11 cellular contexts compared by ENCODE assay signal in genomic region chr3:129481783-129482332, GRCh38. TPM values are rescaled to one million over a fixed set of nuclear protein-coding genes. Genes with fewer than 3 reads are reported as not detected.
DNase-seq lines count a peak whose midpoint lies in the region; ATAC-seq lines count a peak whose summit lies in the region.
"Had no signal": no experiment of that assay in that cellular context is flagged by ENCODE, and none has a peak within 500 bp of the region (broad histone marks: within the 10 kb centered on the region; RNA-seq: fewer than 3 reads in every experiment).

No MANE protein-coding gene starts in this region.

- H3K27me3 Mint-ChIP-seq in activated T-cell treated with anti-CD3 and anti-CD28 coated beads, Interleukin-2, amount 50 U/mL, for 72 hours (ENCODE audit: low read depth), result no peaks in the 10 kb centered on the region
- H3K27me3 Mint-ChIP-seq: stimulated activated memory B cell treated with anti-CD40 and anti-IgM and Interleukin-4, amounts not matched to agents 10 μg/mL and 1 μg/mL and 100 μg/mL, for 72 hours had no signal

- no peaks in the 10 kb centered on the region for H3K9me3 Mint-ChIP-seq in activated T-cell treated with anti-CD3 and anti-CD28 coated beads, Interleukin-2, amount 50 U/mL, for 72 hours
- H3K9me3 Mint-ChIP-seq: stimulated activated memory B cell treated with anti-CD40 and anti-IgM and Interleukin-4, amounts not matched to agents 10 μg/mL and 1 μg/mL and 100 μg/mL, for 72 hours had no signal

- H3K27ac Mint-ChIP-seq in activated T-cell treated with anti-CD3 and anti-CD28 coated beads, Interleukin-2, amount 50 U/mL, for 72 hours, result peak overlapping the region; percentile 10
- H3K27ac Mint-ChIP-seq: stimulated activated memory B cell treated with anti-CD40 and anti-IgM and Interleukin-4, amounts not matched to agents 10 μg/mL and 1 μg/mL and 100 μg/mL, for 72 hours had no signal

- peak; percentile 78 to 90 for ATAC-seq in activated T-cell treated with anti-CD3 and anti-CD28 coated beads, Interleukin-2, amount 50 U/mL, for 72 hours (replicated peaks in 1 of 2)
- ATAC-seq in GM21619 (IDR thresholded peaks at IDR 0.05; ENCODE audit: unreplicated experiment), result no peak
- ATAC-seq: stimulated activated memory B cell treated with anti-CD40 and anti-IgM and Interleukin-4, amounts not matched to agents 10 μg/mL and 1 μg/mL and 100 μg/mL, for 72 hours had no signal

- peaks cover 0 to 3% of the 10 kb centered on the region in 2 donors for H3K36me3 Mint-ChIP-seq in activated T-cell treated with anti-CD3 and anti-CD28 coated beads, Interleukin-2, amount 50 U/mL, for 72 hours (ENCODE audit: insufficient read depth in 2 of 2)

- peak overlapping the region in 1 of 2 donors; percentile 9 for H3K4me3 Mint-ChIP-seq in activated T-cell treated with anti-CD3 and anti-CD28 coated beads, Interleukin-2, amount 50 U/mL, for 72 hours
- H3K4me3 Mint-ChIP-seq: stimulated activated memory B cell treated with anti-CD40 and anti-IgM and Interleukin-4, amounts not matched to agents 10 μg/mL and 1 μg/mL and 100 μg/mL, for 72 hours had no signal

- H3K4me1 Mint-ChIP-seq in activated T-cell treated with anti-CD3 and anti-CD28 coated beads, Interleukin-2, amount 50 U/mL, for 72 hours (ENCODE audit: low read depth), result peaks cover 9% of the 10 kb centered on the region
- H3K4me1 Mint-ChIP-seq: stimulated activated memory B cell treated with anti-CD40 and anti-IgM and Interleukin-4, amounts not matched to agents 10 μg/mL and 1 μg/mL and 100 μg/mL, for 72 hours had no signal

- DNase-seq in GM03348 (ENCODE audit: low spot score), result peak; percentile 63
- DNase-seq in activated T-cell treated with anti-CD3 and anti-CD28 coated beads, Interleukin-2, amount 50 U/mL, for 72 hours, result peak; percentile 16 to 40
- DNase-seq in fibroblast of the conjunctiva (ENCODE audit: low read depth), result peak; percentile 43
- DNase-seq in stimulated activated CD4-positive, alpha-beta T cell treated with anti-CD3 and anti-CD28 coated beads, Interleukin-12 subunit alpha, Interleukin-12 subunit beta, amount 100 ng/mL, for 4 hours, result peak; percentile 8
- DNase-seq in RPMI8226, result no peak
- no peak for DNase-seq in NCI-H1930 (lab: John Stamatoyannopoulos, UW)
- no peak for DNase-seq in DMS 273 (lab: John Stamatoyannopoulos, UW; ENCODE audit: unreplicated experiment)
- DNase-seq: DMS153 had no signal

RNA-seq across cellular contexts. Expression of gene IFT122, which starts 41.8 kb away (rescaled TPM):
- 10 to 100 TPM; 20.5 to 26.9 TPM for total RNA-seq in activated T-cell treated with anti-CD3 and anti-CD28 coated beads, Interleukin-2, amount 50 U/mL, for 72 hours

RNA-seq across cellular contexts. Expression of gene MBD4, which starts 42.1 kb away (rescaled TPM):
- 10 to 100 TPM; 55.3 to 60.9 TPM for total RNA-seq in activated T-cell treated with anti-CD3 and anti-CD28 coated beads, Interleukin-2, amount 50 U/mL, for 72 hours

RNA-seq across cellular contexts. Expression of gene RHO, which starts 46.6 kb away (rescaled TPM):
- total RNA-seq in activated T-cell treated with anti-CD3 and anti-CD28 coated beads, Interleukin-2, amount 50 U/mL, for 72 hours, result not detected
- total RNA-seq: SK-MEL-5 had no signal

RNA-seq across cellular contexts. Expression of gene EFCAB12, which starts 53.4 kb away (rescaled TPM):
- 1 to 10 TPM; 1.0 to 1.4 TPM for total RNA-seq in activated T-cell treated with anti-CD3 and anti-CD28 coated beads, Interleukin-2, amount 50 U/mL, for 72 hours

Comparison
In these comparisons a context has a peak if more than half of its experiments do, and no peak if none do; other contexts are left out.
1. DNase-seq: peak in GM03348 (single experiment), activated T-cell treated with anti-CD3 and anti-CD28 coated beads, Interleukin-2, amount 50 U/mL, for 72 hours (2 of 2), fibroblast of the conjunctiva (single experiment) and stimulated activated CD4-positive, alpha-beta T cell treated with anti-CD3 and anti-CD28 coated beads, Interleukin-12 subunit alpha, Interleukin-12 subunit beta, amount 100 ng/mL, for 4 hours (single experiment); none in RPMI8226 (single experiment), NCI-H1930 (0 of 2) and DMS 273 (single experiment).